Comparison of ENCODE assay signal across 2 cellular contexts in the genomic region with DNA sequence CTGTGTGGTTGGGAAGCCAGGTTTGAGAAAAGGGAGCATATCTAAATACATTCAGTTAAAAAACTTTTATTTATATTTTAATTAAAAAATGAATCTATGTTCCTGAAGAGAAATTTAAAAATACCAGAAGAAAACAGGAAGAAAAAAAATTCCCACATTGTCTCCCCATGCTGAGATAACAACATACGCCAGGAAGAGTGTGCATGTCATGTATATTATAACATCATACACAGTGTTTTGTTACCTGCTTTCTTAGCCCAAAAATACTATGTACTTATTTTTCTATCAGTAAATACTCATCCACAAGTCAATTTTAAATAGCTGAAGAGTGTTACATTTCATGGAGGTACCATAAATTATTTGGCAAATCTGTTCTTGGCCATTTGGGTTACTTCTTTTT.
TF ChIP-seq lines count a peak whose summit lies in the region.

No MANE protein-coding gene starts in this region.

TF ChIP-seq in GM23338, 12 proteins besides CTCF, POLR2A, EP300 and RAD21 (continued from another document and continues in another):
- TF ChIP-seq REST (IDR thresholded peaks at IDR 0.05; ENCODE audit: unreplicated experiment) (no peak), EZH2phosphoT487 (IDR thresholded peaks at IDR 0.05; ENCODE audit: unreplicated experiment) (no peak), NANOG (IDR thresholded peaks at IDR 0.05; ENCODE audit: borderline replicate concordance) (no peak), CREB1 (CRISPR knock-in tag; IDR thresholded peaks at IDR 0.05; ENCODE audit: low read depth) (no peak), POLR2AphosphoS5 (IDR thresholded peaks at IDR 0.05; ENCODE audit: low read depth) (no peak), JUNB (IDR thresholded peaks at IDR 0.05; ENCODE audit: unreplicated experiment) (no peak), STAT1 (IDR thresholded peaks at IDR 0.05; ENCODE audit: unreplicated experiment) (no peak), EZH2 (IDR thresholded peaks at IDR 0.05; ENCODE audit: low read depth, unreplicated experiment) (no peak), ZNF331 (CRISPR knock-in tag; IDR thresholded peaks at IDR 0.05; ENCODE audit: low read depth) (no peak)
- TF ChIP-seq, protein P1, sequence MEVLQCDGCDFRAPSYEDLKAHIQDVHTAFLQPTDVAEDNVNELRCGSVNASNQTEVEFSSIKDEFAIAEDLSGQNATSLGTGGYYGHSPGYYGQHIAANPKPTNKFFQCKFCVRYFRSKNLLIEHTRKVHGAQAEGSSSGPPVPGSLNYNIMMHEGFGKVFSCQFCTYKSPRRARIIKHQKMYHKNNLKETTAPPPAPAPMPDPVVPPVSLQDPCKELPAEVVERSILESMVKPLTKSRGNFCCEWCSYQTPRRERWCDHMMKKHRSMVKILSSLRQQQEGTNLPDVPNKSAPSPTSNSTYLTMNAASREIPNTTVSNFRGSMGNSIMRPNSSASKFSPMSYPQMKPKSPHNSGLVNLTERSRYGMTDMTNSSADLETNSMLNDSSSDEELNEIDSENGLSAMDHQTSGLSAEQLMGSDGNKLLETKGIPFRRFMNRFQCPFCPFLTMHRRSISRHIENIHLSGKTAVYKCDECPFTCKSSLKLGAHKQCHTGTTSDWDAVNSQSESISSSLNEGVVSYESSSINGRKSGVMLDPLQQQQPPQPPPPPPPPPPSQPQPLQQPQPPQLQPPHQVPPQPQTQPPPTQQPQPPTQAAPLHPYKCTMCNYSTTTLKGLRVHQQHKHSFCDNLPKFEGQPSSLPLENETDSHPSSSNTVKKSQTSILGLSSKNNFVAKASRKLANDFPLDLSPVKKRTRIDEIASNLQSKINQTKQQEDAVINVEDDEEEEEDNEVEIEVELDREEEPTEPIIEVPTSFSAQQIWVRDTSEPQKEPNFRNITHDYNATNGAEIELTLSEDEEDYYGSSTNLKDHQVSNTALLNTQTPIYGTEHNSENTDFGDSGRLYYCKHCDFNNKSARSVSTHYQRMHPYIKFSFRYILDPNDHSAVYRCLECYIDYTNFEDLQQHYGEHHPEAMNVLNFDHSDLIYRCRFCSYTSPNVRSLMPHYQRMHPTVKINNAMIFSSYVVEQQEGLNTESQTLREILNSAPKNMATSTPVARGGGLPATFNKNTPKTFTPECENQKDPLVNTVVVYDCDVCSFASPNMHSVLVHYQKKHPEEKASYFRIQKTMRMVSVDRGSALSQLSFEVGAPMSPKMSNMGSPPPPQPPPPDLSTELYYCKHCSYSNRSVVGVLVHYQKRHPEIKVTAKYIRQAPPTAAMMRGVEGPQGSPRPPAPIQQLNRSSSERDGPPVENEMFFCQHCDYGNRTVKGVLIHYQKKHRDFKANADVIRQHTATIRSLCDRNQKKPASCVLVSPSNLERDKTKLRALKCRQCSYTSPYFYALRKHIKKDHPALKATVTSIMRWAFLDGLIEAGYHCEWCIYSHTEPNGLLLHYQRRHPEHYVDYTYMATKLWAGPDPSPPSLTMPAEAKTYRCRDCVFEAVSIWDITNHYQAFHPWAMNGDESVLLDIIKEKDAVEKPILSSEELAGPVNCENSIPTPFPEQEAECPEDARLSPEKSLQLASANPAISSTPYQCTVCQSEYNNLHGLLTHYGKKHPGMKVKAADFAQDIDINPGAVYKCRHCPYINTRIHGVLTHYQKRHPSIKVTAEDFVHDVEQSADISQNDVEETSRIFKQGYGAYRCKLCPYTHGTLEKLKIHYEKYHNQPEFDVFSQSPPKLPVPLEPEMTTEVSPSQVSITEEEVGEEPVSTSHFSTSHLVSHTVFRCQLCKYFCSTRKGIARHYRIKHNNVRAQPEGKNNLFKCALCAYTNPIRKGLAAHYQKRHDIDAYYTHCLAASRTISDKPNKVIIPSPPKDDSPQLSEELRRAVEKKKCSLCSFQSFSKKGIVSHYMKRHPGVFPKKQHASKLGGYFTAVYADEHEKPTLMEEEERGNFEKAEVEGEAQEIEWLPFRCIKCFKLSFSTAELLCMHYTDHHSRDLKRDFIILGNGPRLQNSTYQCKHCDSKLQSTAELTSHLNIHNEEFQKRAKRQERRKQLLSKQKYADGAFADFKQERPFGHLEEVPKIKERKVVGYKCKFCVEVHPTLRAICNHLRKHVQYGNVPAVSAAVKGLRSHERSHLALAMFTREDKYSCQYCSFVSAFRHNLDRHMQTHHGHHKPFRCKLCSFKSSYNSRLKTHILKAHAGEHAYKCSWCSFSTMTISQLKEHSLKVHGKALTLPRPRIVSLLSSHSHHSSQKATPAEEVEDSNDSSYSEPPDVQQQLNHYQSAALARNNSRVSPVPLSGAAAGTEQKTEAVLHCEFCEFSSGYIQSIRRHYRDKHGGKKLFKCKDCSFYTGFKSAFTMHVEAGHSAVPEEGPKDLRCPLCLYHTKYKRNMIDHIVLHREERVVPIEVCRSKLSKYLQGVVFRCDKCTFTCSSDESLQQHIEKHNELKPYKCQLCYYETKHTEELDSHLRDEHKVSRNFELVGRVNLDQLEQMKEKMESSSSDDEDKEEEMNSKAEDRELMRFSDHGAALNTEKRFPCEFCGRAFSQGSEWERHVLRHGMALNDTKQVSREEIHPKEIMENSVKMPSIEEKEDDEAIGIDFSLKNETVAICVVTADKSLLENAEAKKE (CRISPR knock-in tag; IDR thresholded peaks at IDR 0.05): no peak

TF ChIP-seq in WTC11, 78 proteins besides CTCF, POLR2A, EP300 and RAD21 (continued from another document):
- no peak for TF ChIP-seq AR (CRISPR knock-in tag; IDR thresholded peaks at IDR 0.05)
- no peak for TF ChIP-seq ESRRA (CRISPR knock-in tag; IDR thresholded peaks at IDR 0.05; ENCODE audit: borderline replicate concordance)
- TF ChIP-seq ZNF423 (CRISPR knock-in tag; IDR thresholded peaks at IDR 0.05): no peak
